ENCODE assay signal across 21 cellular contexts in genomic region chr5:60492958-60493357, GRCh38.
DNase-seq lines count a peak whose midpoint lies in the region; ATAC-seq and TF ChIP-seq lines count a peak whose summit lies in the region.
"Had no signal": no experiment of that assay in that cellular context is flagged by ENCODE, and none has a peak within 500 bp of the region (broad histone marks: within the 10 kb centered on the region; RNA-seq: fewer than 3 reads in every experiment).

No MANE protein-coding gene starts in this region.

- no peak overlapping the region for H3K14ac ChIP-seq in trophoblast cell (ENCODE audit: low read length)

- H3K27me3 Mint-ChIP-seq in effector memory CD8-positive, alpha-beta T cell: no peaks in the 10 kb centered on the region
- H3K27me3 Mint-ChIP-seq: memory B cell had no signal

- H3K79me2 ChIP-seq in trophoblast cell (ENCODE audit: control insufficient read depth, insufficient read depth, low read length, poor library complexity): no peaks in the 10 kb centered on the region

- H3K23ac ChIP-seq in trophoblast cell (ENCODE audit: low read length): no peak overlapping the region

- no peaks in the 10 kb centered on the region for H3K4me1 Mint-ChIP-seq in effector memory CD8-positive, alpha-beta T cell (ENCODE audit: low read depth in 2 of 2)
- H3K4me1 Mint-ChIP-seq: activated naive CD8-positive, alpha-beta T cell treated with anti-CD3 and anti-CD28 coated beads, Interleukin-2, amount 10 ng/mL, durations not matched to agents 7 days and 5 days had no signal

- no peak for TF ChIP-seq CTCF in esophagus muscularis mucosa (IDR thresholded peaks at IDR 0.05)

- H3K4me3 ChIP-seq in skeletal muscle satellite cell (ENCODE audit: low read length): no peak overlapping the region
- no peak overlapping the region for H3K4me3 ChIP-seq in esophagus muscularis mucosa
- H3K4me3 ChIP-seq in trophoblast cell (ENCODE audit: low read depth, low read length): no peak overlapping the region
- H3K4me3 ChIP-seq: psoas muscle, SJSA1, testis had no signal

- H3K9me3 ChIP-seq in skeletal muscle satellite cell (replicated peaks; ENCODE audit: low read length) (no peaks in the 10 kb centered on the region), esophagus muscularis mucosa (no peaks in the 10 kb centered on the region), trophoblast cell (ENCODE audit: insufficient read depth, low read depth, low read length) (no peaks in the 10 kb centered on the region)
- H3K9me3 ChIP-seq: BE2C, psoas muscle, SJSA1, testis had no signal

- TF ChIP-seq EP300 in esophagus muscularis mucosa (IDR thresholded peaks at IDR 0.05): no peak

- H3K27ac ChIP-seq in esophagus muscularis mucosa (replicated peaks in 1 of 4): no peak overlapping the region
- H3K27ac ChIP-seq in trophoblast cell (ENCODE audit: low read depth, low read length): no peak overlapping the region
- H3K27ac ChIP-seq: psoas muscle, SJSA1, testis had no signal

- no peak for ATAC-seq in effector memory CD8-positive, alpha-beta T cell (replicated peaks)
- ATAC-seq: psoas muscle had no signal

- H3K27me3 ChIP-seq in skeletal muscle satellite cell (ENCODE audit: control insufficient read depth, insufficient read depth, low read length) (no peaks in the 10 kb centered on the region), esophagus muscularis mucosa (peaks cover 0 to 4% (median 0%) of the 10 kb centered on the region in 4 donors), trophoblast cell (ENCODE audit: insufficient read depth, low read length) (no peaks in the 10 kb centered on the region)
- H3K27me3 ChIP-seq: BE2C, SJSA1, testis had no signal

- peaks cover 0 to 4% of the 10 kb centered on the region in 2 donors for H3K9me3 Mint-ChIP-seq in effector memory CD8-positive, alpha-beta T cell
- H3K9me3 Mint-ChIP-seq: memory B cell had no signal

- no peak overlapping the region for H2BK120ac ChIP-seq in trophoblast cell (ENCODE audit: insufficient read depth, low read length, poor library complexity)

- TF ChIP-seq POLR2A in esophagus muscularis mucosa (IDR thresholded peaks at IDR 0.05; ENCODE audit: low read depth): no peak

- no peak overlapping the region for H2BK12ac ChIP-seq in trophoblast cell (ENCODE audit: low read length)

- H4K8ac ChIP-seq in trophoblast cell (ENCODE audit: low read depth, low read length): no peak overlapping the region

- H4K91ac ChIP-seq in trophoblast cell (ENCODE audit: low read depth, low read length): no peak overlapping the region

- H3K36me3 ChIP-seq in skeletal muscle satellite cell (ENCODE audit: insufficient read depth, low read length) (no peaks in the 10 kb centered on the region), esophagus muscularis mucosa (no peaks in the 10 kb centered on the region), trophoblast cell (ENCODE audit: control insufficient read depth in 1 of 2, insufficient read depth in 2 of 2, low read length in 2 of 2) (no peaks in the 10 kb centered on the region)
- H3K36me3 ChIP-seq: BE2C, SJSA1 had no signal

- no peak overlapping the region for H3K4ac ChIP-seq in trophoblast cell (ENCODE audit: low read depth, low read length)

- intact Hi-C loops in esophagus muscularis mucosa (cut with DNase I): no loop called here

- peak overlapping the region; percentile 32 for H3K4me2 ChIP-seq in skeletal muscle satellite cell (ENCODE audit: low read length)
- H3K4me2 ChIP-seq in trophoblast cell (ENCODE audit: low read length): no peak overlapping the region

- no peaks in the 10 kb centered on the region for H3K36me3 Mint-ChIP-seq in effector memory CD8-positive, alpha-beta T cell (ENCODE audit: insufficient read depth)
- H3K36me3 Mint-ChIP-seq: activated naive CD8-positive, alpha-beta T cell treated with anti-CD3 and anti-CD28 coated beads, Interleukin-2, amount 10 ng/mL, durations not matched to agents 7 days and 5 days had no signal

- DNase-seq in HCEC 1CT (peak; percentile 71), RKO (ENCODE audit: low spot score) (peak; percentile 59), fibroblast of gingiva (ENCODE audit: low read depth) (peak; percentile 34), NOMO-1 treated with DMSO at 0.1 percent for 48 hours (lab: John Stamatoyannopoulos, UW; ENCODE audit: unreplicated experiment) (no peak), esophagus muscularis mucosa (ENCODE audit: extremely low spot score) (no peak), trophoblast cell (no peak)
- no peak for DNase-seq in effector memory CD8-positive, alpha-beta T cell
- DNase-seq: activated CD8-positive, alpha-beta memory T cell treated with anti-CD3 and anti-CD28 coated beads for 24 hours; activated naive CD8-positive, alpha-beta T cell treated with anti-CD3 and anti-CD28 coated beads, Interleukin-2, amount 10 ng/mL, durations not matched to agents 7 days and 5 days; BE2C; Calu3; islet precursor cell; KBM-7; NCI-H1092; NCI-H2081 treated with DMSO at 0.1 percent for 48 hours; NCI-H524 treated with DMSO at 0.1 percent for 48 hours; psoas muscle; testis had no signal

- H3K4me3 Mint-ChIP-seq in effector memory CD8-positive, alpha-beta T cell: no peak overlapping the region
- H3K4me3 Mint-ChIP-seq: activated naive CD8-positive, alpha-beta T cell treated with anti-CD3 and anti-CD28 coated beads, Interleukin-2, amount 10 ng/mL, durations not matched to agents 7 days and 5 days; memory B cell had no signal

- no peak overlapping the region for H4K12ac ChIP-seq in trophoblast cell (ENCODE audit: low read depth, low read length)

- 53% methylated on average over 2 of the region's 2 CpGs for WGBS in esophagus muscularis mucosa
- no CpG with 5 or more reads among the region's 2 CpGs for WGBS in trophoblast cell (ENCODE audit: extremely low coverage, insufficient coverage, insufficient read length)

- H3K18ac ChIP-seq in trophoblast cell (ENCODE audit: low read length): no peak overlapping the region

- H3K9ac ChIP-seq in skeletal muscle satellite cell (ENCODE audit: low read depth, low read length) (peak overlapping the region; percentile 1), trophoblast cell (ENCODE audit: low read length) (no peak overlapping the region)

- H3K4me1 ChIP-seq in skeletal muscle satellite cell (ENCODE audit: control insufficient read depth, insufficient read depth, low read length): peaks cover 80% of the 10 kb centered on the region
- H3K4me1 ChIP-seq in esophagus muscularis mucosa: peaks cover 0 to 34% (median 26%) of the 10 kb centered on the region in 4 donors
- no peaks in the 10 kb centered on the region for H3K4me1 ChIP-seq in trophoblast cell (ENCODE audit: control insufficient read depth in 1 of 2, insufficient read depth in 2 of 2, low read length in 2 of 2)
- H3K4me1 ChIP-seq: BE2C, psoas muscle, SJSA1, testis had no signal

- no peak overlapping the region for H2AFZ ChIP-seq in trophoblast cell (ENCODE audit: insufficient read depth, low read length, poor library complexity)

- no peaks in the 10 kb centered on the region for H3K79me1 ChIP-seq in trophoblast cell (ENCODE audit: low read length)

- no peak overlapping the region for H2AK5ac ChIP-seq in trophoblast cell (ENCODE audit: low read length)

- H3K27ac Mint-ChIP-seq in effector memory CD8-positive, alpha-beta T cell: no peak overlapping the region
- H3K27ac Mint-ChIP-seq: activated naive CD8-positive, alpha-beta T cell treated with anti-CD3 and anti-CD28 coated beads, Interleukin-2, amount 10 ng/mL, durations not matched to agents 7 days and 5 days; memory B cell had no signal

- H2BK5ac ChIP-seq in trophoblast cell (ENCODE audit: low read depth, low read length, poor library complexity): no peak overlapping the region

Comparison
In these comparisons a context has a peak if more than half of its experiments do, and no peak if none do; other contexts are left out.
1. DNase-seq: peak in HCEC 1CT (single experiment), RKO (single experiment) and fibroblast of gingiva (single experiment); none in NOMO-1 treated with DMSO at 0.1 percent for 48 hours (single experiment), esophagus muscularis mucosa (single experiment), trophoblast cell (0 of 2) and effector memory CD8-positive, alpha-beta T cell (0 of 3).